Comparison of ENCODE assay signal across 10 cellular contexts in genomic region chr11:12207384-12208150, GRCh38.
DNase-seq lines count a peak whose midpoint lies in the region; ATAC-seq and TF ChIP-seq lines count a peak whose summit lies in the region.
"Had no signal": no experiment of that assay in that cellular context is flagged by ENCODE, and none has a peak within 500 bp of the region (broad histone marks: within the 10 kb centered on the region; RNA-seq: fewer than 3 reads in every experiment).

No MANE protein-coding gene starts in this region.

- H3K36me3 ChIP-seq in hepatocyte (replicated peaks; ENCODE audit: insufficient read depth, low read depth) = no peaks in the 10 kb centered on the region
- peaks cover 0 to 78% of the 10 kb centered on the region in 2 donors for H3K36me3 ChIP-seq in left lung

- peak overlapping the region; percentile 95 for H3K27ac Mint-ChIP-seq in activated CD4-positive, alpha-beta T cell treated with anti-CD3 and anti-CD28 coated beads, Interleukin-2, amount 10 ng/mL, durations not matched to agents 24 days and 14 days

- H3K27ac ChIP-seq in hepatocyte = peak overlapping the region; percentile 81
- H3K27ac ChIP-seq in left lung = no peak overlapping the region
- H3K27ac ChIP-seq: A549 had no signal

- H3K4me1 ChIP-seq in hepatocyte (ENCODE audit: insufficient read depth) (peaks cover 6% of the 10 kb centered on the region), left lung (peaks cover 0 to 3% of the 10 kb centered on the region in 2 donors)
- H3K4me1 ChIP-seq: A549 had no signal

- no peak overlapping the region for H3K4me2 ChIP-seq in hepatocyte
- H3K4me2 ChIP-seq: A549 had no signal

- no peak overlapping the region for H2AFZ ChIP-seq in hepatocyte

- peaks cover 98% of the 10 kb centered on the region for H3K36me3 Mint-ChIP-seq in activated CD4-positive, alpha-beta T cell treated with anti-CD3 and anti-CD28 coated beads, Interleukin-2, amount 10 ng/mL, durations not matched to agents 24 days and 14 days (ENCODE audit: low read depth)

- H3K9me3 ChIP-seq in hepatocyte (ENCODE audit: low read depth) = no peaks in the 10 kb centered on the region
- no peaks in the 10 kb centered on the region for H3K9me3 ChIP-seq in left lung
- H3K9me3 ChIP-seq: A549 had no signal

- H3K27me3 Mint-ChIP-seq in activated CD4-positive, alpha-beta T cell treated with anti-CD3 and anti-CD28 coated beads, Interleukin-2, amount 10 ng/mL, durations not matched to agents 24 days and 14 days = no peaks in the 10 kb centered on the region

- WGBS in hepatocyte (ENCODE audit: low lambda C conversion rate, missing lambda C conversion rate) = 76% methylated on average over 9 of the region's 9 CpGs

- H3K9me2 ChIP-seq in hepatocyte (replicated peaks; ENCODE audit: insufficient read depth) = no peaks in the 10 kb centered on the region

- H3K27me3 ChIP-seq in hepatocyte (no peaks in the 10 kb centered on the region), left lung (no peaks in the 10 kb centered on the region)

- H3K4me3 Mint-ChIP-seq in activated CD4-positive, alpha-beta T cell treated with anti-CD3 and anti-CD28 coated beads, Interleukin-2, amount 10 ng/mL, durations not matched to agents 24 days and 14 days = peak overlapping the region; percentile 68

- peaks cover 34% of the 10 kb centered on the region for H3K9me3 Mint-ChIP-seq in activated CD4-positive, alpha-beta T cell treated with anti-CD3 and anti-CD28 coated beads, Interleukin-2, amount 10 ng/mL, durations not matched to agents 24 days and 14 days

- intact Hi-C loops in activated CD4-positive, alpha-beta T cell treated with anti-CD3 and anti-CD28 coated beads, Interleukin-2, amount 10 ng/mL, durations not matched to agents 24 days and 14 days (cut with micrococcal nuclease) = loop anchor here (1.0 kb wide), 7 partner anchors 11 to 97 kb away; partner anchors contain the start of gene MICAL2
- intact Hi-C loops in left lung (cut with DNase I) = no loop called here
- intact Hi-C loops in head of caudate nucleus (cut with DNase I) = no loop called here

- H3K4me3 ChIP-seq in hepatocyte (no peak overlapping the region), left lung (no peak overlapping the region)
- H3K4me3 ChIP-seq: A549 had no signal

- H3K4me1 Mint-ChIP-seq in activated CD4-positive, alpha-beta T cell treated with anti-CD3 and anti-CD28 coated beads, Interleukin-2, amount 10 ng/mL, durations not matched to agents 24 days and 14 days = peaks cover 68% of the 10 kb centered on the region

- H4K20me1 ChIP-seq in hepatocyte (ENCODE audit: insufficient read depth, poor library complexity, severe bottlenecking) = no peaks in the 10 kb centered on the region

- DNase-seq in activated CD4-positive, alpha-beta T cell treated with anti-CD3 and anti-CD28 coated beads, Interleukin-2, amount 10 ng/mL, durations not matched to agents 24 days and 14 days = peak; percentile 68
- no peak for DNase-seq in activated CD4-positive, alpha-beta T cell treated with anti-CD3 and anti-CD28 coated beads, Interleukin-2, amount 50 U/mL, for 4 hours
- peak; percentile 72 to 75 for DNase-seq in activated T-cell treated with anti-CD3 and anti-CD28 coated beads, Interleukin-2, amount 50 U/mL, for 48 hours
- DNase-seq in hepatocyte (ENCODE audit: low spot score) = no peak
- peak; percentile 61 for DNase-seq in stimulated activated naive CD8-positive, alpha-beta T cell treated with anti-CD3 and anti-CD28 coated beads, Interleukin-15, Interleukin-2, amounts not matched to agents 100 U/mL and 50 U/mL, for 24 hours
- DNase-seq in left lung = no peak
- DNase-seq in head of caudate nucleus = no peak
- DNase-seq: Karpas-422 had no signal

- TF ChIP-seq CTCF in hepatocyte (IDR thresholded peaks at IDR 0.05; ENCODE audit: poor library complexity) (no peak), left lung (IDR thresholded peaks at IDR 0.05) (no peak)

- ATAC-seq in stimulated activated naive CD8-positive, alpha-beta T cell treated with anti-CD3 and anti-CD28 coated beads, Interleukin-15, Interleukin-2, amounts not matched to agents 100 U/mL and 50 U/mL, for 24 hours = peak; percentile 95
- no peak for ATAC-seq in HG03457 (IDR thresholded peaks at IDR 0.05; ENCODE audit: unreplicated experiment)
- no peak for ATAC-seq in left lung
- ATAC-seq: A549 had no signal

- peaks cover 8% of the 10 kb centered on the region for H3K79me2 ChIP-seq in hepatocyte

Comparison
In these comparisons a context has a peak if more than half of its experiments do, and no peak if none do; other contexts are left out.
1. DNase-seq: peak in activated CD4-positive, alpha-beta T cell treated with anti-CD3 and anti-CD28 coated beads, Interleukin-2, amount 10 ng/mL, durations not matched to agents 24 days and 14 days (single experiment), activated T-cell treated with anti-CD3 and anti-CD28 coated beads, Interleukin-2, amount 50 U/mL, for 48 hours (2 of 2) and stimulated activated naive CD8-positive, alpha-beta T cell treated with anti-CD3 and anti-CD28 coated beads, Interleukin-15, Interleukin-2, amounts not matched to agents 100 U/mL and 50 U/mL, for 24 hours (single experiment); none in activated CD4-positive, alpha-beta T cell treated with anti-CD3 and anti-CD28 coated beads, Interleukin-2, amount 50 U/mL, for 4 hours (0 of 2), hepatocyte (single experiment), left lung (0 of 2) and head of caudate nucleus (0 of 42).